Comparison of ENCODE assay signal across 27 cellular contexts in genomic region chr6:132590362-132590761, GRCh38. TPM values are rescaled to one million over a fixed set of nuclear protein-coding genes. Genes with fewer than 3 reads are reported as not detected.
"Had no signal": no experiment of that assay in that cellular context is flagged by ENCODE, and none has a peak within 500 bp of the region (broad histone marks: within the 10 kb centered on the region; RNA-seq: fewer than 3 reads in every experiment).

No MANE protein-coding gene starts in this region.

- DNase-seq: effector CD8-positive, alpha-beta T cell; foreskin keratinocyte; heart left ventricle; left cardiac atrium; left lung; mesenchymal stem cell; mucosa of descending colon; naive B cell; stimulated activated CD4-positive, alpha-beta T cell treated with anti-CD3 and anti-CD28 coated beads, Interleukin-12 subunit alpha, Interleukin-12 subunit beta, amount 100 ng/mL, for 4 hours; stimulated activated CD4-positive, alpha-beta T cell treated with anti-CD3 and anti-CD28 coated beads, Interleukin-1b, Interleukin-23, amount 100 ng/mL, for 48 hours; stimulated activated CD4-positive, alpha-beta T cell treated with anti-CD3 and anti-CD28 coated beads, Interleukin-4, amount 100 ng/mL, for 1 hour; stimulated activated CD8-positive, alpha-beta memory T cell treated with anti-CD3 and anti-CD28 coated beads, Interleukin-4, amount 100 ng/mL, for 48 hours; stimulated activated naive CD4-positive, alpha-beta T cell treated with Interleukin-2 at 50 U/mL for 16 hours; stomach; thyroid gland; trophoblast cell had no signal

- H3K4me2 ChIP-seq: hepatocyte, smooth muscle cell had no signal

- H3K4me1 ChIP-seq: esophagus muscularis mucosa, foreskin keratinocyte, gastroesophageal sphincter, heart left ventricle, left lung, prostate gland, right atrium auricular region, stomach, thyroid gland, vagina had no signal

- H3K36me3 ChIP-seq: esophagus muscularis mucosa, gastroesophageal sphincter, heart left ventricle, left lung, prostate gland, right atrium auricular region, stomach, thyroid gland, vagina had no signal

- H3K27ac ChIP-seq: esophagus muscularis mucosa, foreskin keratinocyte, gastroesophageal sphincter, heart left ventricle, hepatocyte, left lung, prostate gland, right atrium auricular region, stomach, thyroid gland, vagina had no signal

- H2AFZ ChIP-seq: hepatocyte had no signal

- H3K4me3 ChIP-seq: esophagus muscularis mucosa, gastroesophageal sphincter, heart left ventricle, hepatocyte, left lung, mucosa of descending colon, prostate gland, right atrium auricular region, smooth muscle cell, stomach, thyroid gland, vagina had no signal

- ATAC-seq: foreskin keratinocyte; gastroesophageal sphincter; heart left ventricle; left cardiac atrium; left lung; mucosa of descending colon; natural killer cell treated with Interleukin-12 subunit alpha and Interleukin-12 subunit beta and Interleukin-15 and Interleukin-18, amount 100 ng/mL, for 72 hours; sciatic nerve had no signal

- H3K9me3 ChIP-seq: esophagus muscularis mucosa, gastroesophageal sphincter, heart left ventricle, left lung, mucosa of descending colon, prostate gland, right atrium auricular region, stomach, thyroid gland, vagina had no signal

- H3K27me3 ChIP-seq: foreskin keratinocyte, hepatocyte, left lung, right atrium auricular region, stomach, thyroid gland, vagina had no signal

RNA-seq across cellular contexts. Expression of gene TAAR5, which starts 0.8 kb away (rescaled TPM):
- polyA plus RNA-seq: endothelial cell of umbilical vein, fibroblast of lung, foreskin keratinocyte, heart left ventricle, hepatocyte, smooth muscle cell, stomach had no signal

RNA-seq across cellular contexts. Expression of gene TAAR6, which starts 20.2 kb away (rescaled TPM):
- polyA plus RNA-seq: endothelial cell of umbilical vein, fibroblast of lung, foreskin keratinocyte, heart left ventricle, hepatocyte, smooth muscle cell, stomach had no signal

RNA-seq across cellular contexts. Expression of gene TAAR2, which starts 33.7 kb away (rescaled TPM):
- polyA plus RNA-seq: endothelial cell of umbilical vein, fibroblast of lung, foreskin keratinocyte, heart left ventricle, hepatocyte, smooth muscle cell, stomach had no signal

RNA-seq across cellular contexts. Expression of gene TAAR8, which starts 37.9 kb away (rescaled TPM):
- polyA plus RNA-seq: endothelial cell of umbilical vein, fibroblast of lung, foreskin keratinocyte, heart left ventricle, hepatocyte, smooth muscle cell, stomach had no signal

RNA-seq across cellular contexts. Expression of gene TAAR9, which starts 52.3 kb away (rescaled TPM):
- polyA plus RNA-seq: endothelial cell of umbilical vein, fibroblast of lung, foreskin keratinocyte, heart left ventricle, hepatocyte, smooth muscle cell, stomach had no signal
